Comparison of ENCODE assay signal across 1 cellular context in genomic region chr5:134647750-134648424, GRCh38.
A peak's percentile ranks its signal among the peaks of the same experiment; 100 is the strongest.
TF ChIP-seq lines count a peak whose summit lies in the region.

No MANE protein-coding gene starts in this region.

TF ChIP-seq in GM12878, 131 proteins besides CTCF, POLR2A, EP300 and RAD21 (continued from another document and continues in another):
- TF ChIP-seq ZNF687 (IDR thresholded peaks at IDR 0.05): peak; percentile 70
- no peak for TF ChIP-seq MYC (IDR thresholded peaks at IDR 0.05; ENCODE audit: insufficient read depth, insufficient read length, insufficient replicate concordance, low read length, severe bottlenecking)
- TF ChIP-seq CBX5 (IDR thresholded peaks at IDR 0.05; ENCODE audit: low read depth): 0 out of 2 replicates have a peak, but pooled peaks have one; percentile 12
- TF ChIP-seq MTA2 (IDR thresholded peaks at IDR 0.05; ENCODE audit: low read depth): peak; percentile 87
- 0 out of 2 replicates have a peak, but pooled peaks have one; percentile 8 for TF ChIP-seq HDGF (IDR thresholded peaks at IDR 0.05)
- peak; percentile 79; the same call in 1 of the 2 replicates for TF ChIP-seq ATF2 (IDR thresholded peaks at IDR 0.05; ENCODE audit: low read length)
- peak; percentile 91 for TF ChIP-seq CHD1 (IDR thresholded peaks at IDR 0.05; ENCODE audit: low read depth, low read length)
- TF ChIP-seq MEF2A (IDR thresholded peaks at IDR 0.05; ENCODE audit: insufficient read depth, low read depth, low read length): 0 out of 2 replicates have a peak, but pooled peaks have one; percentile 11
- no peak for TF ChIP-seq BHLHE40 (IDR thresholded peaks at IDR 0.05; ENCODE audit: borderline replicate concordance in 1 of 2, low read depth in 2 of 2, low read length in 1 of 2)
- TF ChIP-seq FOXK2 (IDR thresholded peaks at IDR 0.05): no peak; the same call in 1 of the 2 replicates
- no peak for TF ChIP-seq MTA3 (IDR thresholded peaks at IDR 0.05; ENCODE audit: borderline replicate concordance, low read length)
- no peak; the same call in 1 of the 2 replicates for TF ChIP-seq ZNF217 (IDR thresholded peaks at IDR 0.05)
- peak; percentile 65 for TF ChIP-seq MLLT1 (IDR thresholded peaks at IDR 0.05)
- peak; percentile 30; the same call in 1 of the 2 replicates for TF ChIP-seq ZNF592 (IDR thresholded peaks at IDR 0.05)
- peak; percentile 33; the same call in 1 of the 2 replicates for TF ChIP-seq CBFB (IDR thresholded peaks at IDR 0.05; ENCODE audit: low read depth)
- TF ChIP-seq NFIC (IDR thresholded peaks at IDR 0.05; ENCODE audit: low read depth, low read length): peak; percentile 79
- TF ChIP-seq SMARCA5 (IDR thresholded peaks at IDR 0.05): peak; percentile 13; the same call in 1 of the 2 replicates
- TF ChIP-seq SKIL (IDR thresholded peaks at IDR 0.05; ENCODE audit: low read depth, poor library complexity, severe bottlenecking): peak; percentile 75
- no peak for TF ChIP-seq POLR2AphosphoS5 (IDR thresholded peaks at IDR 0.05; ENCODE audit: low read length)
- no peak for TF ChIP-seq TCF7 (IDR thresholded peaks at IDR 0.05; ENCODE audit: borderline replicate concordance)
- 0 out of 2 replicates have a peak, but pooled peaks have one; percentile 13 for TF ChIP-seq CREB1 (IDR thresholded peaks at IDR 0.05; ENCODE audit: low read depth)
- TF ChIP-seq CUX1 (IDR thresholded peaks at IDR 0.05; ENCODE audit: insufficient replicate concordance, low read depth, low read length): peak; percentile 22
- TF ChIP-seq KLF5 (IDR thresholded peaks at IDR 0.05; ENCODE audit: partially characterized antibody): no peak
- TF ChIP-seq IKZF2 (IDR thresholded peaks at IDR 0.05): peak; percentile 29 to 31; a peak in 2 of 4 replicates
- TF ChIP-seq MXI1 (IDR thresholded peaks at IDR 0.05; ENCODE audit: low read depth, low read length): 0 out of 2 replicates have a peak, but pooled peaks have one; percentile 35
- TF ChIP-seq ESRRA (IDR thresholded peaks at IDR 0.05; ENCODE audit: low read length): no peak
- 0 out of 2 replicates have a peak, but pooled peaks have one; percentile 18 for TF ChIP-seq TBL1XR1 (IDR thresholded peaks at IDR 0.05; ENCODE audit: low read depth, low read length)
- TF ChIP-seq NBN (IDR thresholded peaks at IDR 0.05): peak; percentile 87
- peak; percentile 40 for TF ChIP-seq SMAD1 (IDR thresholded peaks at IDR 0.05; ENCODE audit: low read depth, partially characterized antibody)
- peak; percentile 96 for TF ChIP-seq ZNF384 (IDR thresholded peaks at IDR 0.05; ENCODE audit: borderline replicate concordance, low read depth, low read length)
- TF ChIP-seq PRDM15 (CRISPR knock-in tag; IDR thresholded peaks at IDR 0.05): no peak
- TF ChIP-seq HCFC1 (IDR thresholded peaks at IDR 0.05; ENCODE audit: low read length): no peak
- 0 out of 2 replicates have a peak, but pooled peaks have one; percentile 39 for TF ChIP-seq BCL11A (IDR thresholded peaks at IDR 0.05; ENCODE audit: low read depth, low read length)
- peak; percentile 68; the same call in 1 of the 2 replicates for TF ChIP-seq ZNF24 (IDR thresholded peaks at IDR 0.05)
- TF ChIP-seq PAX8 (IDR thresholded peaks at IDR 0.05): peak; percentile 43; the same call in 1 of the 2 replicates
- TF ChIP-seq JUNB (IDR thresholded peaks at IDR 0.05): peak; percentile 43
